In genomic region chr3:126855374-126855773, GRCh38 we compare ENCODE assay signal across 16 cellular contexts.
DNase-seq lines count a peak whose midpoint lies in the region; ATAC-seq and TF ChIP-seq lines count a peak whose summit lies in the region.
"Had no signal": no experiment of that assay in that cellular context is flagged by ENCODE, and none has a peak within 500 bp of the region (broad histone marks: within the 10 kb centered on the region; RNA-seq: fewer than 3 reads in every experiment).

No MANE protein-coding gene starts in this region.

- ATAC-seq in Panc1, result no peak
- ATAC-seq in left lung, result no peak
- no peak for ATAC-seq in GM18868 (IDR thresholded peaks at IDR 0.05; ENCODE audit: unreplicated experiment)

- no peak for DNase-seq in Panc1 (ENCODE audit: low read depth, low spot score)
- DNase-seq in ecto neural progenitor cell (ENCODE audit: low spot score), result peak; percentile 18
- DNase-seq in osteocyte (ENCODE audit: extremely low spot score, unreplicated experiment), result peak; percentile 49
- peak; percentile 52 to 81 for DNase-seq in vagina (ENCODE audit: extremely low spot score in 2 of 2)
- DNase-seq in activated CD4-positive, alpha-beta T cell treated with anti-CD3 and anti-CD28 coated beads, Interleukin-2, amount 50 U/mL, for 48 hours, result no peak
- no peak for DNase-seq in left lung
- DNase-seq: C1 segment of cervical spinal cord; Calu3; CD4-positive, alpha-beta memory T cell; COR-L47; DMS53; DMS79 treated with DMSO at 0.1 percent for 48 hours; GF-D8; GOT3; HCEC 1CT had no signal

- H3K9me3 ChIP-seq in Panc1 (ENCODE audit: control insufficient read depth, insufficient read depth, low read depth, low read length), result no peaks in the 10 kb centered on the region
- H3K9me3 ChIP-seq in vagina, result no peaks in the 10 kb centered on the region
- no peaks in the 10 kb centered on the region for H3K9me3 ChIP-seq in left lung

- no peak overlapping the region for H3K4me3 ChIP-seq in Panc1 (ENCODE audit: low read depth in 2 of 2, low read length in 2 of 2)
- H3K4me3 ChIP-seq in vagina, result no peak overlapping the region
- no peak overlapping the region for H3K4me3 ChIP-seq in left lung

- no peak overlapping the region for H3K4me3 Mint-ChIP-seq in osteocyte (ENCODE audit: unreplicated experiment)
- H3K4me3 Mint-ChIP-seq: CD4-positive, alpha-beta memory T cell had no signal

- intact Hi-C loops in Panc1 (cut with micrococcal nuclease; ENCODE audit: unreplicated experiment), result loop anchor here (10.0 kb wide), 1 partner anchor 101 kb away; no protein-coding TSS in a partner anchor
- intact Hi-C loops in vagina (cut with DNase I), result no loop called here
- intact Hi-C loops in left lung (cut with DNase I), result no loop called here

- no peak for TF ChIP-seq POLR2A in vagina (IDR thresholded peaks at IDR 0.05)

- H3K27ac ChIP-seq in Panc1 (ENCODE audit: low read length) (peak overlapping the region; percentile 30; the same call in 1 of the 2 replicates), vagina (no peak overlapping the region), left lung (no peak overlapping the region)

- H3K9me3 Mint-ChIP-seq in osteocyte (ENCODE audit: unreplicated experiment), result no peaks in the 10 kb centered on the region
- H3K9me3 Mint-ChIP-seq: CD4-positive, alpha-beta memory T cell had no signal

- H3K4me1 Mint-ChIP-seq in osteocyte (ENCODE audit: unreplicated experiment), result peaks cover 31% of the 10 kb centered on the region
- H3K4me1 Mint-ChIP-seq: CD4-positive, alpha-beta memory T cell had no signal

- peaks cover 4% of the 10 kb centered on the region for H3K36me3 Mint-ChIP-seq in osteocyte (ENCODE audit: unreplicated experiment)

- in situ Hi-C loops in Panc1 (cut with HindIII; ENCODE audit: low pct_unique_long_range_greater_than_20kb, low sequenced_read_pairs), result no loop called here

- TF ChIP-seq CTCF in Panc1 (IDR thresholded peaks at IDR 0.05), result no peak
- TF ChIP-seq CTCF in osteocyte (IDR thresholded peaks at IDR 0.05), result no peak
- no peak for TF ChIP-seq CTCF in vagina (IDR thresholded peaks at IDR 0.05)
- no peak for TF ChIP-seq CTCF in left lung (IDR thresholded peaks at IDR 0.05)

- peaks cover 45% of the 10 kb centered on the region for H3K4me1 ChIP-seq in Panc1 (ENCODE audit: control insufficient read depth, insufficient read depth, low read length)
- no peaks in the 10 kb centered on the region for H3K4me1 ChIP-seq in vagina
- no peaks in the 10 kb centered on the region for H3K4me1 ChIP-seq in left lung

- no peak overlapping the region for H3K27ac Mint-ChIP-seq in osteocyte (ENCODE audit: unreplicated experiment)
- H3K27ac Mint-ChIP-seq: CD4-positive, alpha-beta memory T cell had no signal

- no TSS peak for BruUV-seq in Panc1 (replicated peaks; lab: Mats Ljungman, UMichigan)

- CTCF ChIA-PET in Panc1 (lab: Charles Lee), result interaction anchor here (0.6 kb wide), 1 partner anchor 74 kb away, joined by 3 read pairs; no protein-coding TSS in a partner anchor

- no peaks in the 10 kb centered on the region for H3K36me3 ChIP-seq in Panc1 (ENCODE audit: control insufficient read depth, insufficient read depth, low read length)
- no peaks in the 10 kb centered on the region for H3K36me3 ChIP-seq in vagina
- no peaks in the 10 kb centered on the region for H3K36me3 ChIP-seq in left lung

- H3K27me3 Mint-ChIP-seq in osteocyte (ENCODE audit: unreplicated experiment), result no peaks in the 10 kb centered on the region
- H3K27me3 Mint-ChIP-seq: CD4-positive, alpha-beta memory T cell had no signal

- POLR2A ChIA-PET in Panc1 (lab: Charles Lee), result no interaction called here

- H3K27me3 ChIP-seq in Panc1 (ENCODE audit: control insufficient read depth, insufficient read depth, low read length) (no peaks in the 10 kb centered on the region), vagina (no peaks in the 10 kb centered on the region), left lung (no peaks in the 10 kb centered on the region)

Comparison
In these comparisons a context has a peak if more than half of its experiments do, and no peak if none do; other contexts are left out.
1. DNase-seq: peak in ecto neural progenitor cell (single experiment), osteocyte (single experiment) and vagina (2 of 2); none in Panc1 (single experiment), activated CD4-positive, alpha-beta T cell treated with anti-CD3 and anti-CD28 coated beads, Interleukin-2, amount 50 U/mL, for 48 hours (0 of 2) and left lung (0 of 2).